In genomic region chr5:958701-959571, GRCh38 we compare ENCODE assay signal across 11 cellular contexts. TPM values are rescaled to one million over a fixed set of nuclear protein-coding genes. Genes with fewer than 3 reads are reported as not detected.
DNase-seq lines count a peak whose midpoint lies in the region; ATAC-seq and FAIRE-seq lines count a peak whose summit lies in the region.
"Had no signal": no experiment of that assay in that cellular context is flagged by ENCODE, and none has a peak within 500 bp of the region (broad histone marks: within the 10 kb centered on the region; RNA-seq: fewer than 3 reads in every experiment).

No MANE protein-coding gene starts in this region.

- peak; percentile 35 for DNase-seq in activated CD8-positive, alpha-beta memory T cell treated with anti-CD3 and anti-CD28 coated beads, Interleukin-2, amount 10 ng/mL, durations not matched to agents 7 days and 5 days
- no peak for DNase-seq in activated CD8-positive, alpha-beta memory T cell treated with anti-CD3 and anti-CD28 coated beads, Interleukin-2, amount 50 U/mL, for 48 hours
- peak; percentile 73 for DNase-seq in RKO (ENCODE audit: low spot score)
- peak; percentile 14 for DNase-seq in iPS-NIHi11 (ENCODE audit: low spot score)
- DNase-seq in urothelium cell line (ENCODE audit: low spot score) = peak; percentile 72
- DNase-seq in activated naive CD4-positive, alpha-beta T cell treated with Interleukin-2 at 50 U/mL for 16 hours = no peak
- DNase-seq in activated naive CD8-positive, alpha-beta T cell treated with anti-CD3 and anti-CD28 coated beads for 36 hours = no peak
- DNase-seq in cerebellar cortex (ENCODE audit: low spot score) = no peak
- DNase-seq: CD4-positive, CD25-positive, alpha-beta regulatory T cell; erythroblast; sigmoid colon had no signal

- H3K36me3 Mint-ChIP-seq in activated CD8-positive, alpha-beta memory T cell treated with anti-CD3 and anti-CD28 coated beads, Interleukin-2, amount 10 ng/mL, durations not matched to agents 7 days and 5 days = no peaks in the 10 kb centered on the region
- no peaks in the 10 kb centered on the region for H3K36me3 Mint-ChIP-seq in activated naive CD8-positive, alpha-beta T cell treated with anti-CD3 and anti-CD28 coated beads for 36 hours
- H3K36me3 Mint-ChIP-seq: CD4-positive, CD25-positive, alpha-beta regulatory T cell had no signal

- CTCF ChIA-PET in activated CD8-positive, alpha-beta memory T cell treated with anti-CD3 and anti-CD28 coated beads, Interleukin-2, amount 10 ng/mL, durations not matched to agents 7 days and 5 days (lab: Charles Lee) = no interaction called here

- H3K9me3 Mint-ChIP-seq in activated CD8-positive, alpha-beta memory T cell treated with anti-CD3 and anti-CD28 coated beads, Interleukin-2, amount 10 ng/mL, durations not matched to agents 7 days and 5 days (ENCODE audit: low read depth) = no peaks in the 10 kb centered on the region
- no peaks in the 10 kb centered on the region for H3K9me3 Mint-ChIP-seq in activated naive CD8-positive, alpha-beta T cell treated with anti-CD3 and anti-CD28 coated beads for 36 hours
- H3K9me3 Mint-ChIP-seq: CD4-positive, CD25-positive, alpha-beta regulatory T cell had no signal

- H3K27me3 Mint-ChIP-seq in activated CD8-positive, alpha-beta memory T cell treated with anti-CD3 and anti-CD28 coated beads, Interleukin-2, amount 10 ng/mL, durations not matched to agents 7 days and 5 days = peaks cover 18% of the 10 kb centered on the region
- H3K27me3 Mint-ChIP-seq in activated naive CD8-positive, alpha-beta T cell treated with anti-CD3 and anti-CD28 coated beads for 36 hours = peaks cover 34% of the 10 kb centered on the region

- peak; percentile 91 for FAIRE-seq in urothelium cell line (lab: Jason Lieb, UNC)

- no peak for ATAC-seq in activated CD8-positive, alpha-beta memory T cell treated with anti-CD3 and anti-CD28 coated beads, Interleukin-2, amount 10 ng/mL, durations not matched to agents 7 days and 5 days

- H3K4me1 Mint-ChIP-seq in activated CD8-positive, alpha-beta memory T cell treated with anti-CD3 and anti-CD28 coated beads, Interleukin-2, amount 10 ng/mL, durations not matched to agents 7 days and 5 days = peaks cover 57% of the 10 kb centered on the region
- peaks cover 39% of the 10 kb centered on the region for H3K4me1 Mint-ChIP-seq in activated naive CD8-positive, alpha-beta T cell treated with anti-CD3 and anti-CD28 coated beads for 36 hours

- H3K4me3 Mint-ChIP-seq in activated CD8-positive, alpha-beta memory T cell treated with anti-CD3 and anti-CD28 coated beads, Interleukin-2, amount 10 ng/mL, durations not matched to agents 7 days and 5 days = no peak overlapping the region
- H3K4me3 Mint-ChIP-seq in activated naive CD8-positive, alpha-beta T cell treated with anti-CD3 and anti-CD28 coated beads for 36 hours = no peak overlapping the region
- H3K4me3 Mint-ChIP-seq: CD4-positive, CD25-positive, alpha-beta regulatory T cell had no signal

- no peak overlapping the region for H3K27ac Mint-ChIP-seq in activated CD8-positive, alpha-beta memory T cell treated with anti-CD3 and anti-CD28 coated beads, Interleukin-2, amount 10 ng/mL, durations not matched to agents 7 days and 5 days
- H3K27ac Mint-ChIP-seq in activated naive CD8-positive, alpha-beta T cell treated with anti-CD3 and anti-CD28 coated beads for 36 hours = no peak overlapping the region
- H3K27ac Mint-ChIP-seq: CD4-positive, CD25-positive, alpha-beta regulatory T cell had no signal

RNA-seq across cellular contexts. Expression of gene NKD2, which starts 49.7 kb away (rescaled TPM):
- total RNA-seq in activated CD8-positive, alpha-beta memory T cell treated with anti-CD3 and anti-CD28 coated beads, Interleukin-2, amount 10 ng/mL, durations not matched to agents 7 days and 5 days = 1 to 10 TPM; 4.2 to 6.5 TPM
- total RNA-seq in activated naive CD8-positive, alpha-beta T cell treated with anti-CD3 and anti-CD28 coated beads for 36 hours = under 1 TPM; 0.66 to 0.82 TPM
- total RNA-seq: CD4-positive, CD25-positive, alpha-beta regulatory T cell had no signal

Comparison
In these comparisons a context has a peak if more than half of its experiments do, and no peak if none do; other contexts are left out.
1. DNase-seq: peak in activated CD8-positive, alpha-beta memory T cell treated with anti-CD3 and anti-CD28 coated beads, Interleukin-2, amount 10 ng/mL, durations not matched to agents 7 days and 5 days (single experiment), RKO (single experiment), iPS-NIHi11 (single experiment) and urothelium cell line (single experiment); none in activated CD8-positive, alpha-beta memory T cell treated with anti-CD3 and anti-CD28 coated beads, Interleukin-2, amount 50 U/mL, for 48 hours (single experiment), activated naive CD4-positive, alpha-beta T cell treated with Interleukin-2 at 50 U/mL for 16 hours (single experiment), activated naive CD8-positive, alpha-beta T cell treated with anti-CD3 and anti-CD28 coated beads for 36 hours (single experiment) and cerebellar cortex (single experiment).